3 cellular contexts compared by ENCODE assay signal in the genomic region with DNA sequence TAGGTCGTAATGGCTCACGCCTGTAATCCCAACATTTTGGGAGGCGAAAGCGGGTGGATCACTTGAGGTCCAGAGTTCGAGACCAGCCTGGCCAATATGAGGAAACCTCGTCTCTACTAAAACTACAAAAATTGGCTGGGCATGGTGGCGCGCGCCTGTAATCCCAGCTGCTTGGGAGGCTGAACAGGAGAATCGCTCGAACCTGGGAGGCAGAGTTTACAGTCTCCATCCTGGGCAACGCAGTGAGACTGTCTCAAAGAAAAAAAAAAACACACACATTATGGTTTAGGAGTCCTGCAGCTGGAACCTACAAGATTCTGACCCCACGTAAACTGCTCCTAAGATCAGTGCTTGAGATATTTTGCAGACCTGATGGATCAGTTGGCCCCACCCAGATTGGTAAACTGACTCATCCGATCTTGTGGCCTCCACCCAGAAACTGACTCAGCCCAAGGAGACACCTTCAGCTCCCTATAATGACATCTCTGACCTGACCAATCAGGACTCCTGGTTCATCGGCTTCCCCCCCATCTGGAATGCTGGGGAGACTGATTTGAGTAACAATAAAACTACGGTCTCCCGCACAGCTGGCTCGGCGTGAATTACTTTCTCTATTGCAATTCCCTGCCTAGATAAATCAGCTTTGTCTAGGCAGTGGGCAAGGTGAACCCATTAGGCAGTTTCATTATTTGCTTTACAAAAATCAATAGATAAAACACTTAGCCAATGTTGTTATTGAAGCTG.
A peak's percentile ranks its signal among the peaks of the same experiment; 100 is the strongest.
TF ChIP-seq lines count a peak whose summit lies in the region.

No MANE protein-coding gene starts in this region.

TF ChIP-seq in SK-N-SH, 30 proteins besides CTCF, POLR2A, EP300 and RAD21:
- TF ChIP-seq NFIC (IDR thresholded peaks at IDR 0.05; ENCODE audit: borderline replicate concordance) (no peak), PBX3 (IDR thresholded peaks at IDR 0.05) (peak; percentile 8; the same call in 1 of the 2 replicates), FOSL2 (IDR thresholded peaks at IDR 0.05; ENCODE audit: borderline replicate concordance, low read depth) (peak; percentile 46; the same call in 1 of the 2 replicates), IRF3 (IDR thresholded peaks at IDR 0.05; ENCODE audit: low read depth, low read length) (no peak), NRF1 (IDR thresholded peaks at IDR 0.05; ENCODE audit: low read depth, low read length) (no peak), POLR2AphosphoS5 (IDR thresholded peaks at IDR 0.05; ENCODE audit: low read depth, low read length) (peak; percentile 17; the same call in 1 of the 2 replicates)
- TF ChIP-seq, protein P1, sequence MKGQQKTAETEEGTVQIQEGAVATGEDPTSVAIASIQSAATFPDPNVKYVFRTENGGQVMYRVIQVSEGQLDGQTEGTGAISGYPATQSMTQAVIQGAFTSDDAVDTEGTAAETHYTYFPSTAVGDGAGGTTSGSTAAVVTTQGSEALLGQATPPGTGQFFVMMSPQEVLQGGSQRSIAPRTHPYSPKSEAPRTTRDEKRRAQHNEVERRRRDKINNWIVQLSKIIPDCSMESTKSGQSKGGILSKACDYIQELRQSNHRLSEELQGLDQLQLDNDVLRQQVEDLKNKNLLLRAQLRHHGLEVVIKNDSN (IDR thresholded peaks at IDR 0.05; ENCODE audit: borderline replicate concordance, low read depth): no peak

TF ChIP-seq in SK-N-SH treated with all-trans-retinoic acid at 6 μM for 48 hours, 23 proteins besides CTCF, POLR2A, EP300 and RAD21:
- TF ChIP-seq ZNF70 (CRISPR knock-in tag; IDR thresholded peaks at IDR 0.05) (no peak), ZC3H10 (CRISPR knock-in tag; IDR thresholded peaks at IDR 0.05) (no peak), SNAI2 (CRISPR knock-in tag; IDR thresholded peaks at IDR 0.05) (no peak), GLIS3 (CRISPR knock-in tag; IDR thresholded peaks at IDR 0.05) (no peak)
- TF ChIP-seq, protein P2, sequence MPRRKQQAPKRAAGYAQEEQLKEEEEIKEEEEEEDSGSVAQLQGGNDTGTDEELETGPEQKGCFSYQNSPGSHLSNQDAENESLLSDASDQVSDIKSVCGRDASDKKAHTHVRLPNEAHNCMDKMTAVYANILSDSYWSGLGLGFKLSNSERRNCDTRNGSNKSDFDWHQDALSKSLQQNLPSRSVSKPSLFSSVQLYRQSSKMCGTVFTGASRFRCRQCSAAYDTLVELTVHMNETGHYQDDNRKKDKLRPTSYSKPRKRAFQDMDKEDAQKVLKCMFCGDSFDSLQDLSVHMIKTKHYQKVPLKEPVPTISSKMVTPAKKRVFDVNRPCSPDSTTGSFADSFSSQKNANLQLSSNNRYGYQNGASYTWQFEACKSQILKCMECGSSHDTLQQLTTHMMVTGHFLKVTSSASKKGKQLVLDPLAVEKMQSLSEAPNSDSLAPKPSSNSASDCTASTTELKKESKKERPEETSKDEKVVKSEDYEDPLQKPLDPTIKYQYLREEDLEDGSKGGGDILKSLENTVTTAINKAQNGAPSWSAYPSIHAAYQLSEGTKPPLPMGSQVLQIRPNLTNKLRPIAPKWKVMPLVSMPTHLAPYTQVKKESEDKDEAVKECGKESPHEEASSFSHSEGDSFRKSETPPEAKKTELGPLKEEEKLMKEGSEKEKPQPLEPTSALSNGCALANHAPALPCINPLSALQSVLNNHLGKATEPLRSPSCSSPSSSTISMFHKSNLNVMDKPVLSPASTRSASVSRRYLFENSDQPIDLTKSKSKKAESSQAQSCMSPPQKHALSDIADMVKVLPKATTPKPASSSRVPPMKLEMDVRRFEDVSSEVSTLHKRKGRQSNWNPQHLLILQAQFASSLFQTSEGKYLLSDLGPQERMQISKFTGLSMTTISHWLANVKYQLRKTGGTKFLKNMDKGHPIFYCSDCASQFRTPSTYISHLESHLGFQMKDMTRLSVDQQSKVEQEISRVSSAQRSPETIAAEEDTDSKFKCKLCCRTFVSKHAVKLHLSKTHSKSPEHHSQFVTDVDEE (CRISPR knock-in tag; IDR thresholded peaks at IDR 0.05): no peak
TF ChIP-seq in SK-N-SH treated with all-trans-retinoic acid at 6 μM for 48 hours: peak in this region for 0.

TF ChIP-seq in GM12878, 131 proteins besides CTCF, POLR2A, EP300 and RAD21:
- TF ChIP-seq MLLT1 (IDR thresholded peaks at IDR 0.05): no peak
- TF ChIP-seq, protein P3, sequence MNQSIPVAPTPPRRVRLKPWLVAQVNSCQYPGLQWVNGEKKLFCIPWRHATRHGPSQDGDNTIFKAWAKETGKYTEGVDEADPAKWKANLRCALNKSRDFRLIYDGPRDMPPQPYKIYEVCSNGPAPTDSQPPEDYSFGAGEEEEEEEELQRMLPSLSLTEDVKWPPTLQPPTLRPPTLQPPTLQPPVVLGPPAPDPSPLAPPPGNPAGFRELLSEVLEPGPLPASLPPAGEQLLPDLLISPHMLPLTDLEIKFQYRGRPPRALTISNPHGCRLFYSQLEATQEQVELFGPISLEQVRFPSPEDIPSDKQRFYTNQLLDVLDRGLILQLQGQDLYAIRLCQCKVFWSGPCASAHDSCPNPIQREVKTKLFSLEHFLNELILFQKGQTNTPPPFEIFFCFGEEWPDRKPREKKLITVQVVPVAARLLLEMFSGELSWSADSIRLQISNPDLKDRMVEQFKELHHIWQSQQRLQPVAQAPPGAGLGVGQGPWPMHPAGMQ (IDR thresholded peaks at IDR 0.05; ENCODE audit: borderline replicate concordance): no peak
- TF ChIP-seq NR2F1 (conservative IDR thresholded peaks at IDR 0.05): no peak
- TF ChIP-seq ZBTB11 (CRISPR knock-in tag; IDR thresholded peaks at IDR 0.05): no peak
- no peak for TF ChIP-seq RUNX3 (IDR thresholded peaks at IDR 0.05; ENCODE audit: low read length)
- TF ChIP-seq EED (IDR thresholded peaks at IDR 0.05; ENCODE audit: low read depth): no peak
- TF ChIP-seq MXI1 (IDR thresholded peaks at IDR 0.05; ENCODE audit: low read depth, low read length): no peak
- TF ChIP-seq KLF5 (IDR thresholded peaks at IDR 0.05; ENCODE audit: partially characterized antibody): no peak
- TF ChIP-seq PAX8 (IDR thresholded peaks at IDR 0.05): no peak
